Comparison of ENCODE assay signal across 16 cellular contexts in genomic region chr13:83765796-83766195, GRCh38.
DNase-seq lines count a peak whose midpoint lies in the region; ATAC-seq and TF ChIP-seq lines count a peak whose summit lies in the region.
"Had no signal": no experiment of that assay in that cellular context is flagged by ENCODE, and none has a peak within 500 bp of the region (broad histone marks: within the 10 kb centered on the region; RNA-seq: fewer than 3 reads in every experiment).

No MANE protein-coding gene starts in this region.

- DNase-seq in LNCaP clone FGC (ENCODE audit: low read depth) (peak; percentile 18), epidermal melanocyte (ENCODE audit: insufficient read length, low spot score) (peak; percentile 25), midbrain (lab: John Stamatoyannopoulos, UW) (peak; percentile 88), superior temporal gyrus (ENCODE audit: extremely low spot score) (peak; percentile 96), mesendoderm (no peak), NCI-H1092 treated with DMSO at 0.1 percent for 48 hours (lab: John Stamatoyannopoulos, UW) (no peak), A673 (ENCODE audit: low spot score) (no peak)
- DNase-seq: Caco-2; NCI-H1417; NCI-H187 treated with DMSO at 0.1 percent for 48 hours; NCI-H446; NCI-H69; NK-92 treated with Interleukin-12 subunit alpha and Interleukin-12 subunit beta, amount 100 ng/mL, for 24 hours had no signal

- no peaks in the 10 kb centered on the region for H3K27me3 ChIP-seq in mesendoderm (ENCODE audit: insufficient read depth, low read length, poor library complexity)
- H3K27me3 ChIP-seq in A673 (replicated peaks; ENCODE audit: insufficient read depth, low read depth, low read length, poor library complexity) = no peaks in the 10 kb centered on the region

- no peaks in the 10 kb centered on the region for H3K9me3 ChIP-seq in A673 (ENCODE audit: low read depth, low read length, poor library complexity, severe bottlenecking)
- H3K9me3 ChIP-seq: Caco-2, HAP-1 had no signal

- CTCF ChIA-PET in A673 (lab: Charles Lee) = no interaction called here

- no peak overlapping the region for H3K18ac ChIP-seq in mesendoderm (ENCODE audit: low read length)

- H3K36me3 ChIP-seq in mesendoderm (ENCODE audit: control insufficient read depth, insufficient read depth, low read length) (no peaks in the 10 kb centered on the region), A673 (ENCODE audit: insufficient read depth, low read length, poor library complexity, severe bottlenecking) (no peaks in the 10 kb centered on the region)
- H3K36me3 ChIP-seq: HAP-1 had no signal

- BruUV-seq in A673 (replicated peaks; lab: Mats Ljungman, UMichigan) = no TSS peak

- no peak for TF ChIP-seq CTCF in LNCaP clone FGC (IDR thresholded peaks at IDR 0.05; ENCODE audit: control insufficient read depth, extremely low read depth, insufficient read depth)
- TF ChIP-seq CTCF in A673 (conservative IDR thresholded peaks at IDR 0.05; ENCODE audit: low read depth, low read length) = no peak

- no peak overlapping the region for H3K4ac ChIP-seq in mesendoderm (ENCODE audit: low read depth, low read length)

- no peak overlapping the region for H4K5ac ChIP-seq in mesendoderm (ENCODE audit: low read length)

- H3K4me1 ChIP-seq in mesendoderm (ENCODE audit: control insufficient read depth, low read depth, low read length) (no peaks in the 10 kb centered on the region), A673 (ENCODE audit: insufficient read depth, low read length, poor library complexity, severe bottlenecking) (no peaks in the 10 kb centered on the region)
- H3K4me1 ChIP-seq: Caco-2 had no signal

- H2AK5ac ChIP-seq in mesendoderm (ENCODE audit: low read length) = no peak overlapping the region

- no peak overlapping the region for H3K56ac ChIP-seq in mesendoderm (ENCODE audit: low read length)

- H3K23ac ChIP-seq in mesendoderm (ENCODE audit: low read length) = no peak overlapping the region

- H3K79me1 ChIP-seq in mesendoderm (ENCODE audit: low read length) = no peaks in the 10 kb centered on the region

- no peak for ATAC-seq in HG03571 (IDR thresholded peaks at IDR 0.05; ENCODE audit: unreplicated experiment)

- no peak overlapping the region for H4K8ac ChIP-seq in mesendoderm (ENCODE audit: low read depth, low read length)

- no peak overlapping the region for H3K4me2 ChIP-seq in mesendoderm (ENCODE audit: low read length)

- intact Hi-C loops in A673 (cut with micrococcal nuclease; ENCODE audit: unreplicated experiment) = no loop called here

- no peak overlapping the region for H3K9ac ChIP-seq in mesendoderm (ENCODE audit: low read length)

- H2BK5ac ChIP-seq in mesendoderm (ENCODE audit: low read length) = no peak overlapping the region

- H3K27ac ChIP-seq in mesendoderm (ENCODE audit: low read depth, low read length) = no peak overlapping the region
- H3K27ac ChIP-seq in A673 (ENCODE audit: low read depth, low read length, poor library complexity, severe bottlenecking) = no peak overlapping the region
- H3K27ac ChIP-seq: RWPE1 had no signal

- no CpG with 5 or more reads among the region's 1 CpG for WGBS in mesendoderm (ENCODE audit: extremely low coverage, insufficient coverage, low lambda C conversion rate)

- H3K4me3 ChIP-seq in LNCaP clone FGC (ENCODE audit: low read depth, low read length) = no peak overlapping the region
- no peak overlapping the region for H3K4me3 ChIP-seq in mesendoderm (ENCODE audit: low read length)
- no peak overlapping the region for H3K4me3 ChIP-seq in A673 (ENCODE audit: low read depth, low read length, poor library complexity, severe bottlenecking)
- H3K4me3 ChIP-seq: HAP-1 had no signal

- no peak overlapping the region for H2BK120ac ChIP-seq in mesendoderm (ENCODE audit: low read depth, low read length)

- H2BK15ac ChIP-seq in mesendoderm (replicated peaks; ENCODE audit: low read depth) = no peak overlapping the region

- POLR2A ChIA-PET in A673 (lab: Charles Lee; ENCODE audit: low non-redundant PET) = no interaction called here

- H3K79me2 ChIP-seq in mesendoderm (ENCODE audit: control insufficient read depth, insufficient read depth, low read length) = no peaks in the 10 kb centered on the region

Comparison
In these comparisons a context has a peak if more than half of its experiments do, and no peak if none do; other contexts are left out.
1. DNase-seq: peak in LNCaP clone FGC (single experiment), epidermal melanocyte (single experiment), midbrain (single experiment) and superior temporal gyrus (single experiment); none in mesendoderm (single experiment), NCI-H1092 treated with DMSO at 0.1 percent for 48 hours (single experiment) and A673 (single experiment).